Comparison of ENCODE assay signal across 10 cellular contexts in genomic region chr19:17376935-17377600, GRCh38. TPM values are rescaled to one million over a fixed set of nuclear protein-coding genes. Genes with fewer than 3 reads are reported as not detected.
DNase-seq lines count a peak whose midpoint lies in the region; ATAC-seq and TF ChIP-seq lines count a peak whose summit lies in the region.
"Had no signal": no experiment of that assay in that cellular context is flagged by ENCODE, and none has a peak within 500 bp of the region (broad histone marks: within the 10 kb centered on the region; RNA-seq: fewer than 3 reads in every experiment).

TSS of gene PLVAP (minus strand) at chr19:17377342. CDS start at chr19:17377288, 54 bp downstream.

- CTCF ChIA-PET in activated CD8-positive, alpha-beta T cell treated with anti-CD3 and anti-CD28 coated beads, Interleukin-2, amount 10 ng/mL, durations not matched to agents 7 days and 5 days (lab: Charles Lee), result interaction anchor here (1.2 to 2.3 kb wide), 2 partner anchors 9 to 30 kb away, joined by 4 to 10 read pairs; no protein-coding TSS in a partner anchor

- POLR2A ChIA-PET in activated CD8-positive, alpha-beta T cell treated with anti-CD3 and anti-CD28 coated beads, Interleukin-2, amount 10 ng/mL, durations not matched to agents 7 days and 5 days (lab: Charles Lee), result no interaction called here

- H3K4me3 Mint-ChIP-seq in activated CD8-positive, alpha-beta T cell treated with anti-CD3 and anti-CD28 coated beads, Interleukin-2, amount 10 ng/mL, durations not matched to agents 7 days and 5 days, result no peak within 1 kb of the TSS
- H3K4me3 Mint-ChIP-seq: immature natural killer cell had no signal

- peaks cover 11% of the 10 kb centered on the region for H3K27me3 Mint-ChIP-seq in activated CD8-positive, alpha-beta T cell treated with anti-CD3 and anti-CD28 coated beads, Interleukin-2, amount 10 ng/mL, durations not matched to agents 7 days and 5 days (ENCODE audit: low read depth)

- H3K36me3 ChIP-seq in NT2/D1 (ENCODE audit: insufficient read depth, insufficient read length, low read length) (no peaks in the 10 kb centered on the region), suprapubic skin (no peaks in the 10 kb centered on the region)

- H3K4me1 ChIP-seq in NT2/D1 (ENCODE audit: insufficient read depth, insufficient read length) (peaks cover 14% of the 10 kb centered on the region), suprapubic skin (no peaks in the 10 kb centered on the region)

- no peak for TF ChIP-seq EP300 in suprapubic skin (IDR thresholded peaks at IDR 0.05)

- no peak within 1 kb of the TSS for H3K27ac ChIP-seq in suprapubic skin

- peak; percentile 60 for ATAC-seq in esophagus mucosa
- no peak for ATAC-seq in HG03571 (IDR thresholded peaks at IDR 0.05; ENCODE audit: unreplicated experiment)
- no peak for ATAC-seq in activated CD8-positive, alpha-beta T cell treated with anti-CD3 and anti-CD28 coated beads, Interleukin-2, amount 10 ng/mL, durations not matched to agents 7 days and 5 days

- 54% methylated on average over 25 of the region's 39 CpGs for WGBS in suprapubic skin

- TF ChIP-seq CTCF in suprapubic skin (IDR thresholded peaks at IDR 0.05), result no peak

- H3K4me1 Mint-ChIP-seq in activated CD8-positive, alpha-beta T cell treated with anti-CD3 and anti-CD28 coated beads, Interleukin-2, amount 10 ng/mL, durations not matched to agents 7 days and 5 days (ENCODE audit: low read depth), result peaks cover 3% of the 10 kb centered on the region
- H3K4me1 Mint-ChIP-seq: immature natural killer cell had no signal

- H3K4me3 ChIP-seq in NT2/D1 (ENCODE audit: insufficient read length, low read depth) (no peak within 1 kb of the TSS), suprapubic skin (peak within 1 kb of the TSS; percentile 26)

- DNase-seq in NT2/D1 (ENCODE audit: low read depth, low spot score), result no peak
- peak; percentile 22 to 70 for DNase-seq in lung microvascular endothelial cell (ENCODE audit: low read depth in 2 of 2)
- no peak for DNase-seq in suprapubic skin (ENCODE audit: low spot score in 2 of 2)
- no peak for DNase-seq in cerebellar nuclear complex (lab: John Stamatoyannopoulos, UW)
- DNase-seq in activated CD8-positive, alpha-beta T cell treated with anti-CD3 and anti-CD28 coated beads, Interleukin-2, amount 10 ng/mL, durations not matched to agents 7 days and 5 days, result no peak
- DNase-seq in midbrain (lab: John Stamatoyannopoulos, UW), result no peak
- DNase-seq: immature natural killer cell had no signal

- H3K9me3 Mint-ChIP-seq in activated CD8-positive, alpha-beta T cell treated with anti-CD3 and anti-CD28 coated beads, Interleukin-2, amount 10 ng/mL, durations not matched to agents 7 days and 5 days (ENCODE audit: insufficient read depth), result peaks cover 7% of the 10 kb centered on the region

- no peaks in the 10 kb centered on the region for H3K27me3 ChIP-seq in NT2/D1 (ENCODE audit: insufficient read depth, insufficient read length)
- H3K27me3 ChIP-seq in suprapubic skin, result peaks cover 4% of the 10 kb centered on the region

- TF ChIP-seq POLR2A in suprapubic skin (IDR thresholded peaks at IDR 0.05), result no peak

- H3K9ac ChIP-seq in NT2/D1 (ENCODE audit: insufficient read length, low read depth), result peak within 1 kb of the TSS; percentile 42

- peaks cover 8% of the 10 kb centered on the region; the same call in 1 of the 2 replicates for H3K9me3 ChIP-seq in NT2/D1 (ENCODE audit: insufficient read depth, low read length)
- H3K9me3 ChIP-seq in suprapubic skin, result no peaks in the 10 kb centered on the region

- peaks cover 4% of the 10 kb centered on the region for H3K36me3 Mint-ChIP-seq in activated CD8-positive, alpha-beta T cell treated with anti-CD3 and anti-CD28 coated beads, Interleukin-2, amount 10 ng/mL, durations not matched to agents 7 days and 5 days (ENCODE audit: low read depth)
- H3K36me3 Mint-ChIP-seq: immature natural killer cell had no signal

- no peak within 1 kb of the TSS for H3K27ac Mint-ChIP-seq in activated CD8-positive, alpha-beta T cell treated with anti-CD3 and anti-CD28 coated beads, Interleukin-2, amount 10 ng/mL, durations not matched to agents 7 days and 5 days

RNA-seq across cellular contexts. Expression of gene PLVAP, which starts in this region (rescaled TPM):
- 22.6 TPM for total RNA-seq in esophagus mucosa
- 0.99 and 5.2 TPM in 2 replicates for total RNA-seq in lung microvascular endothelial cell
- total RNA-seq in suprapubic skin, result 10 to 100 TPM; 25.5 to 83.1 (median 26.6) TPM
- under 1 TPM in 1 of 2 experiments, not detected in 1; 0.11 TPM for total RNA-seq in activated CD8-positive, alpha-beta T cell treated with anti-CD3 and anti-CD28 coated beads, Interleukin-2, amount 10 ng/mL, durations not matched to agents 7 days and 5 days
- total RNA-seq: MCF 10A had no signal

Comparison
In these comparisons a context has a peak if more than half of its experiments do, and no peak if none do; other contexts are left out.
1. DNase-seq: peak in lung microvascular endothelial cell (2 of 2); none in NT2/D1 (single experiment), suprapubic skin (0 of 2), cerebellar nuclear complex (0 of 2), activated CD8-positive, alpha-beta T cell treated with anti-CD3 and anti-CD28 coated beads, Interleukin-2, amount 10 ng/mL, durations not matched to agents 7 days and 5 days (single experiment) and midbrain (single experiment).